Comparison of ENCODE assay signal across 24 cellular contexts in genomic region chr5:44233691-44234090, GRCh38.
"Had no signal": no experiment of that assay in that cellular context is flagged by ENCODE, and none has a peak within 500 bp of the region (broad histone marks: within the 10 kb centered on the region; RNA-seq: fewer than 3 reads in every experiment).

No MANE protein-coding gene starts in this region.

- H3K4me3 ChIP-seq: MG63, SJCRH30 had no signal

- H3K36me3 ChIP-seq: MG63, SJCRH30 had no signal

- ATAC-seq: HepG2, Panc1, PC-3, Right ventricle myocardium inferior, SK-N-SH treated with all-trans-retinoic acid at 6 μM for 48 hours had no signal

- DNase-seq: IMR-90, Karpas-422, KG1, MG63, NCI-H1092, NCI-H1105 treated with DMSO at 0.1 percent for 48 hours, NCI-H1417 treated with DMSO at 0.1 percent for 48 hours, NCI-H146, NCI-H1694 treated with DMSO at 0.1 percent for 48 hours, NCI-H1930, NCI-H2081, NCI-H2107, NCI-H2227 treated with DMSO at 0.1 percent for 48 hours, NCI-H524, NCI-H526 treated with DMSO at 0.1 percent for 48 hours, NCI-H748 treated with DMSO at 0.1 percent for 48 hours, PC-3, SHP77 treated with DMSO at 0.1 percent for 48 hours, SJCRH30, T-helper 1 cell had no signal

- H3K27me3 ChIP-seq: MG63, SJCRH30 had no signal

- H3K4me1 ChIP-seq: SJCRH30 had no signal

- H3K9me3 ChIP-seq: MG63, SJCRH30 had no signal

- H3K27ac ChIP-seq: SJCRH30 had no signal
